In the genomic region with DNA sequence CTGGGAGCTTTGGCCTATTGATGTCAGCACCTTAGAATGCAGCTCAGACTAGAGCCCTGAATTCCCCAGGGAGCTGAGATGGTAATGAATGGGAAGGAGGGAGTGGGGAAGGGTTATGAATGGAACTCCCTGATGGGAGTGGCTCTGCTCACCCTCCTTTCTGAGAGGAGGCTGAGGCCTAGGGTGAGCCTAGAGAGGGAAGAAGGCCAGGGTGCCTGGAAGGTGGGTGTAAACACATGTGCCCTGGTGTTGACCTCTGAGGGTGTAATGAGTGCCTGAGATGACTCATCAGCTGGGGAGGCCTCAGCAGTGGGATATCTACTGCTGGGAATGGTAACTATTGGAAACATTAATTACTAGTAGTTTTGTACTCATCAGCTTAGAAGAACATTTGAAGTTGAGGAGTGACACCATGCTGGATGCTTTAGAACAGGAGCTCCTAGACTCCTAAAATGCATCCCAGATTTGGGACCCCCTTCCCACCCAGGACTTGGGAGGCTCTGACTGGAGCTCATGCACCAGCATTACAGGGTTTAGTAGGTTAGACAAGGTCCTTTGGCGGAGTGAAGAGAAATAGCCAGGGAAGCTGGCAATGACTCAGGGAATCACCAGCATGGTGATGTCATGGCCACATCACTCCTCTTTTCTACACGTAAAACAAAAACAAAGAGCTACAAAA, we compare ENCODE assay signal across 9 cellular contexts. TPM values are rescaled to one million over a fixed set of nuclear protein-coding genes. Genes with fewer than 3 reads are reported as not detected.
DNase-seq lines count a peak whose midpoint lies in the region; ATAC-seq and TF ChIP-seq lines count a peak whose summit lies in the region.
"Had no signal": no experiment of that assay in that cellular context is flagged by ENCODE, and none has a peak within 500 bp of the region (broad histone marks: within the 10 kb centered on the region; RNA-seq: fewer than 3 reads in every experiment).

No MANE protein-coding gene starts in this region.

- H3K9me3 Mint-ChIP-seq in CD4-positive, alpha-beta T cell, result no peaks in the 10 kb centered on the region
- H3K9me3 Mint-ChIP-seq in activated T-helper 17 cell treated with anti-CD3 and anti-CD28 coated beads, Interleukin-2, amount 50 U/mL, for 72 hours, result no peaks in the 10 kb centered on the region

- H3K4me1 Mint-ChIP-seq in CD4-positive, alpha-beta T cell (ENCODE audit: low read depth), result peaks cover 4% of the 10 kb centered on the region
- H3K4me1 Mint-ChIP-seq in activated T-helper 17 cell treated with anti-CD3 and anti-CD28 coated beads, Interleukin-2, amount 50 U/mL, for 72 hours, result peaks cover 30% of the 10 kb centered on the region

- H3K36me3 ChIP-seq in sigmoid colon, result peaks cover 48 to 99% (median 55%) of the 10 kb centered on the region in 4 donors

- H3K27me3 ChIP-seq in CD4-positive, alpha-beta T cell (ENCODE audit: control insufficient read depth, insufficient read depth, low read length), result no peaks in the 10 kb centered on the region
- H3K27me3 ChIP-seq in sigmoid colon, result no peaks in the 10 kb centered on the region

- no peaks in the 10 kb centered on the region for H3K27me3 Mint-ChIP-seq in CD4-positive, alpha-beta T cell
- H3K27me3 Mint-ChIP-seq in activated T-helper 17 cell treated with anti-CD3 and anti-CD28 coated beads, Interleukin-2, amount 50 U/mL, for 72 hours, result no peaks in the 10 kb centered on the region

- no peak overlapping the region for H3K4me3 Mint-ChIP-seq in CD4-positive, alpha-beta T cell
- H3K4me3 Mint-ChIP-seq in activated T-helper 17 cell treated with anti-CD3 and anti-CD28 coated beads, Interleukin-2, amount 50 U/mL, for 72 hours, result peak overlapping the region; percentile 22

- peak overlapping the region; percentile 11 for H3K27ac ChIP-seq in CD4-positive, alpha-beta T cell (ENCODE audit: low read depth, low read length)
- peak overlapping the region; percentile 55 to 74 (median 68) for H3K27ac ChIP-seq in sigmoid colon
- H3K27ac ChIP-seq: KMS-11 had no signal

- no peak for TF ChIP-seq POLR2A in sigmoid colon (IDR thresholded peaks at IDR 0.05)

- POLR2A ChIA-PET in CD4-positive, alpha-beta T cell (lab: Charles Lee), result interaction anchor here (1.1 to 1.3 kb wide), 2 partner anchors 14 to 75 kb away, joined by 7 to 8 read pairs; no protein-coding TSS in a partner anchor

- no peak for TF ChIP-seq CTCF in CD4-positive, alpha-beta T cell (IDR thresholded peaks at IDR 0.05)
- no peak for TF ChIP-seq CTCF in sigmoid colon (IDR thresholded peaks at IDR 0.05)

- TF ChIP-seq EP300 in sigmoid colon (IDR thresholded peaks at IDR 0.05), result no peak

- H3K36me3 Mint-ChIP-seq in CD4-positive, alpha-beta T cell (ENCODE audit: low read depth), result peaks cover 99% of the 10 kb centered on the region
- peaks cover 100% of the 10 kb centered on the region for H3K36me3 Mint-ChIP-seq in activated T-helper 17 cell treated with anti-CD3 and anti-CD28 coated beads, Interleukin-2, amount 50 U/mL, for 72 hours (ENCODE audit: low read depth)

- no peak overlapping the region for H3K4me3 ChIP-seq in sigmoid colon

- no peak for ATAC-seq in CD4-positive, alpha-beta T cell (ENCODE audit: poor library complexity)
- peak; percentile 63 for ATAC-seq in HG02759 (IDR thresholded peaks at IDR 0.05; ENCODE audit: unreplicated experiment)
- peak; percentile 91 for ATAC-seq in activated T-helper 17 cell treated with anti-CD3 and anti-CD28 coated beads, Interleukin-2, amount 50 U/mL, for 72 hours (replicated peaks)
- ATAC-seq in HG03354 (IDR thresholded peaks at IDR 0.05; ENCODE audit: poor library complexity, severe bottlenecking, unreplicated experiment), result no peak
- no peak for ATAC-seq in HG02610 (IDR thresholded peaks at IDR 0.05; ENCODE audit: unreplicated experiment)

- CTCF ChIA-PET in CD4-positive, alpha-beta T cell (lab: Charles Lee), result interaction anchor here (0.6 to 1.2 kb wide), 3 partner anchors 14 to 261 kb away, joined by 3 read pairs; no protein-coding TSS in a partner anchor

- WGBS in sigmoid colon, 2 donors, result 81 to 87% methylated on average over 2 of the region's 2 CpGs

- peaks cover 0 to 58% (median 52%) of the 10 kb centered on the region in 4 donors for H3K4me1 ChIP-seq in sigmoid colon

- intact Hi-C loops in CD4-positive, alpha-beta T cell (cut with DNase I, micrococcal nuclease), result no loop called here
- intact Hi-C loops in head of caudate nucleus (cut with DNase I), result no loop called here
- intact Hi-C loops in sigmoid colon (cut with DNase I), result no loop called here

- no peaks in the 10 kb centered on the region for H3K9me3 ChIP-seq in CD4-positive, alpha-beta T cell (ENCODE audit: control insufficient read depth, low read length)
- H3K9me3 ChIP-seq in sigmoid colon, result no peaks in the 10 kb centered on the region

- peak overlapping the region; percentile 59 for H3K27ac Mint-ChIP-seq in CD4-positive, alpha-beta T cell
- H3K27ac Mint-ChIP-seq in activated T-helper 17 cell treated with anti-CD3 and anti-CD28 coated beads, Interleukin-2, amount 50 U/mL, for 72 hours, result peak overlapping the region; percentile 71

- DNase-seq in CD4-positive, alpha-beta T cell, result no peak
- DNase-seq in head of caudate nucleus (peak in 37 of 42 donors; percentile 27 to 88 (median 64)), sigmoid colon (no peak)
- no peak for DNase-seq in activated effector memory CD4-positive, alpha-beta T cell treated with anti-CD3 and anti-CD28 coated beads, Interleukin-2, amount 50 U/mL, for 16 hours

RNA-seq across cellular contexts. Expression of gene PIGV, which starts 16.0 kb away (rescaled TPM):
- total RNA-seq in CD4-positive, alpha-beta T cell, result 1 to 10 TPM; 3.8 to 4.7 TPM
- 10 to 100 TPM; 14.0 to 18.1 TPM for total RNA-seq in activated T-helper 17 cell treated with anti-CD3 and anti-CD28 coated beads, Interleukin-2, amount 50 U/mL, for 72 hours
- 10 to 100 TPM in 3 of 4 donors, 1 to 10 TPM in 1; 9.6 to 24.9 (median 14.1) TPM for total RNA-seq in sigmoid colon
- 10 to 100 TPM in 1 of 3 donors, 1 to 10 TPM in 2; 5.1 to 12.1 (median 7.2) TPM for polyA plus RNA-seq in sigmoid colon

RNA-seq across cellular contexts. Expression of gene ZDHHC18, which starts 54.7 kb away (rescaled TPM):
- total RNA-seq in CD4-positive, alpha-beta T cell, result 10 to 100 TPM; 46.2 to 48.0 TPM
- total RNA-seq in activated T-helper 17 cell treated with anti-CD3 and anti-CD28 coated beads, Interleukin-2, amount 50 U/mL, for 72 hours, result 10 to 100 TPM; 84.3 to 86.1 TPM
- 10 to 100 TPM in 2 of 4 donors, 1 to 10 TPM in 2; 7.5 to 13.6 (median 10.7) TPM for total RNA-seq in sigmoid colon
- 10 to 100 TPM; 12.0 to 19.4 (median 17.5) TPM for polyA plus RNA-seq in sigmoid colon

Comparison
In these comparisons a context has a peak if more than half of its experiments do, and no peak if none do; other contexts are left out.
1. ATAC-seq: peak in HG02759 (single experiment) and activated T-helper 17 cell treated with anti-CD3 and anti-CD28 coated beads, Interleukin-2, amount 50 U/mL, for 72 hours (single experiment); none in CD4-positive, alpha-beta T cell (single experiment), HG03354 (single experiment) and HG02610 (single experiment).
2. DNase-seq: peak in head of caudate nucleus (37 of 42); none in CD4-positive, alpha-beta T cell (0 of 10), sigmoid colon (single experiment) and activated effector memory CD4-positive, alpha-beta T cell treated with anti-CD3 and anti-CD28 coated beads, Interleukin-2, amount 50 U/mL, for 16 hours (single experiment).